ENCODE assay signal across 1 cellular context in genomic region chr15:43824302-43825246, GRCh38.
A peak's percentile ranks its signal among the peaks of the same experiment; 100 is the strongest.
TF ChIP-seq lines count a peak whose summit lies in the region.

Gene MFAP1 (minus strand): TSS chr15:43824690. CDS start chr15:43824569, 121 bp downstream.

TF ChIP-seq in K562, 482 proteins besides CTCF, POLR2A, EP300 and RAD21 (continued from another document and continues in another):
- TF ChIP-seq BCLAF1 (IDR thresholded peaks at IDR 0.05; ENCODE audit: borderline replicate concordance in 1 of 2, control insufficient read depth in 1 of 2, low read depth in 2 of 2, low read length in 1 of 2) (no peak), ZNF57 (CRISPR knock-in tag; IDR thresholded peaks at IDR 0.05) (no peak), ZNF79 (CRISPR knock-in tag; IDR thresholded peaks at IDR 0.05; ENCODE audit: low read depth) (no peak), TRIM28 (IDR thresholded peaks at IDR 0.05) (peak; percentile 77; the same call in 1 of the 2 replicates), CEBPG (CRISPR knock-in tag; IDR thresholded peaks at IDR 0.05) (no peak), CEBPG (tag; conservative IDR thresholded peaks at IDR 0.05 in 1 of 2, IDR thresholded peaks at IDR 0.05 in 1 of 2) (peak in 1 of 2 experiments; percentile 32; a peak in 2 of 4 replicates), PYGO2 (tag; IDR thresholded peaks at IDR 0.05) (no peak), FOXJ2 (tag; IDR thresholded peaks at IDR 0.05) (0 out of 2 replicates have a peak, but pooled peaks have one; percentile 35), XRCC5 (IDR thresholded peaks at IDR 0.05; ENCODE audit: low read depth, low read length) (peak; percentile 45; the same call in 1 of the 2 replicates), ZFP36 (IDR thresholded peaks at IDR 0.05; ENCODE audit: low read depth, low read length, partially characterized antibody) (peak; percentile 2), NFXL1 (CRISPR knock-in tag; IDR thresholded peaks at IDR 0.05) (no peak), SMARCA4 (IDR thresholded peaks at IDR 0.05) (peak; percentile 64; the same call in 1 of the 2 replicates), SMAD3 (CRISPR knock-in tag; conservative IDR thresholded peaks at IDR 0.05) (no peak), ZBTB1 (CRISPR knock-in tag; IDR thresholded peaks at IDR 0.05; ENCODE audit: borderline replicate concordance, low read depth) (no peak; the same call in 1 of the 2 replicates), NCOA1 (IDR thresholded peaks at IDR 0.05; ENCODE audit: low read depth) (peak; percentile 24; the same call in 1 of the 2 replicates), POLR2AphosphoS2 (IDR thresholded peaks at IDR 0.05; ENCODE audit: low read length) (peak; percentile 56; the same call in 1 of the 2 replicates), POLR2AphosphoS5 (IDR thresholded peaks at IDR 0.05; ENCODE audit: control insufficient read depth, insufficient read depth, low read depth, low read length) (peak; percentile 96), TBP (optimal IDR thresholded peaks at IDR 0.05; ENCODE audit: low read depth, low read length) (peak; percentile 94), ZNF551 (CRISPR knock-in tag; IDR thresholded peaks at IDR 0.05) (no peak), FOXK1 (CRISPR knock-in tag; IDR thresholded peaks at IDR 0.05; ENCODE audit: borderline replicate concordance) (no peak), TCF3 (CRISPR knock-in tag; IDR thresholded peaks at IDR 0.05) (peak; percentile 42; the same call in 1 of the 2 replicates), ATF2 (CRISPR knock-in tag; IDR thresholded peaks at IDR 0.05) (no peak), JUND (IDR thresholded peaks at IDR 0.05; ENCODE audit: borderline replicate concordance, low read depth, low read length) (peak; percentile 46; the same call in 1 of the 2 replicates), JUND (tag; IDR thresholded peaks at IDR 0.05; ENCODE audit: borderline replicate concordance, low read depth, low read length) (peak; percentile 25; the same call in 1 of the 3 replicates), TARDBP (IDR thresholded peaks at IDR 0.05) (peak; percentile 24; the same call in 1 of the 2 replicates), RNF2 (IDR thresholded peaks at IDR 0.05) (peak; percentile 92), SMARCA5 (IDR thresholded peaks at IDR 0.05) (peak; percentile 27; the same call in 1 of the 2 replicates), NUFIP1 (IDR thresholded peaks at IDR 0.05; ENCODE audit: partially characterized antibody) (no peak), TBL1XR1 (IDR thresholded peaks at IDR 0.05; ENCODE audit: low read length in 2 of 2) (peak; percentile 41 to 50; a peak in 2 of 4 replicates), U2AF2 (optimal IDR thresholded peaks at IDR 0.05; ENCODE audit: low read depth, low read length) (no peak), ESRRA (IDR thresholded peaks at IDR 0.05; ENCODE audit: borderline replicate concordance, low read depth) (no peak; the same call in 1 of the 2 replicates), ZFPM2 (CRISPR knock-in tag; IDR thresholded peaks at IDR 0.05) (no peak), E2F1 (CRISPR knock-in tag; IDR thresholded peaks at IDR 0.05) (peak; percentile 97), ZNF277 (CRISPR knock-in tag; IDR thresholded peaks at IDR 0.05; ENCODE audit: borderline replicate concordance) (no peak), MITF (IDR thresholded peaks at IDR 0.05) (no peak), HDAC2 (IDR thresholded peaks at IDR 0.05) (peak; percentile 87), ELK3 (CRISPR knock-in tag; IDR thresholded peaks at IDR 0.05) (no peak), HDAC3 (IDR thresholded peaks at IDR 0.05; ENCODE audit: borderline replicate concordance, partially characterized antibody) (peak; percentile 59), ZNF785 (CRISPR knock-in tag; IDR thresholded peaks at IDR 0.05) (no peak), SIN3B (IDR thresholded peaks at IDR 0.05; ENCODE audit: low read depth) (peak; percentile 53), ZNF384 (IDR thresholded peaks at IDR 0.05; ENCODE audit: low read depth, low read length) (peak; percentile 63; the same call in 1 of the 2 replicates), PHF20 (IDR thresholded peaks at IDR 0.05; ENCODE audit: partially characterized antibody) (peak; percentile 77), MNT (conservative IDR thresholded peaks at IDR 0.05) (peak; percentile 76 to 81), POU5F1 (IDR thresholded peaks at IDR 0.05; ENCODE audit: borderline replicate concordance, low read depth, low read length, partially characterized antibody) (no peak), E2F3 (CRISPR knock-in tag; IDR thresholded peaks at IDR 0.05) (peak; percentile 95), ZFP30 (CRISPR knock-in tag; IDR thresholded peaks at IDR 0.05; ENCODE audit: borderline replicate concordance) (no peak), ZC3H11A (IDR thresholded peaks at IDR 0.05; ENCODE audit: low read depth, low read length) (no peak), ARNT (IDR thresholded peaks at IDR 0.05) (peak; percentile 36 to 88; a peak in 2 of 4 replicates), ZBTB5 (IDR thresholded peaks at IDR 0.05) (peak; percentile 80), KAT7 (CRISPR knock-in tag; IDR thresholded peaks at IDR 0.05; ENCODE audit: borderline replicate concordance) (peak; percentile 77; the same call in 1 of the 2 replicates), FOXO4 (CRISPR knock-in tag; IDR thresholded peaks at IDR 0.05) (no peak), EWSR1 (IDR thresholded peaks at IDR 0.05; ENCODE audit: borderline replicate concordance, low read depth, partially characterized antibody) (no peak), ELF2 (CRISPR knock-in tag; IDR thresholded peaks at IDR 0.05) (peak; percentile 92), ZNF253 (CRISPR knock-in tag; conservative IDR thresholded peaks at IDR 0.05) (no peak), ZNF507 (tag; conservative IDR thresholded peaks at IDR 0.05) (no peak)
